8 cellular contexts compared by ENCODE assay signal in genomic region chr10:102451105-102451969, GRCh38. TPM values are rescaled to one million over a fixed set of nuclear protein-coding genes. Genes with fewer than 3 reads are reported as not detected.
DNase-seq lines count a peak whose midpoint lies in the region; ATAC-seq and TF ChIP-seq lines count a peak whose summit lies in the region.

Gene C10orf95, minus strand, starts transcription at chr10:102451543. Its CDS starts 450 bp downstream, at chr10:102451093.

- peaks cover 4% of the 10 kb centered on the region for H3K36me3 Mint-ChIP-seq in activated naive CD4-positive, alpha-beta T cell treated with anti-CD3 and anti-CD28 coated beads, Interleukin-2, amount 50 U/mL, for 24 hours
- peaks cover 25% of the 10 kb centered on the region for H3K36me3 Mint-ChIP-seq in activated CD8-positive, alpha-beta T cell treated with anti-CD3 and anti-CD28 coated beads, Interleukin-2, amount 10 ng/mL, durations not matched to agents 7 days and 5 days (ENCODE audit: low read depth)

- no peak for TF ChIP-seq CTCF in GM13977 (IDR thresholded peaks at IDR 0.05; ENCODE audit: extremely low read depth, insufficient read depth, missing control alignments)

- peak within 1 kb of the TSS; percentile 94 for H3K4me3 Mint-ChIP-seq in activated naive CD4-positive, alpha-beta T cell treated with anti-CD3 and anti-CD28 coated beads, Interleukin-2, amount 50 U/mL, for 24 hours
- H3K4me3 Mint-ChIP-seq in activated CD8-positive, alpha-beta T cell treated with anti-CD3 and anti-CD28 coated beads, Interleukin-2, amount 10 ng/mL, durations not matched to agents 7 days and 5 days: peak within 1 kb of the TSS; percentile 90

- ATAC-seq in activated CD8-positive, alpha-beta T cell treated with anti-CD3 and anti-CD28 coated beads, Interleukin-2, amount 10 ng/mL, durations not matched to agents 7 days and 5 days: no peak
- ATAC-seq in HG03457 (IDR thresholded peaks at IDR 0.05; ENCODE audit: unreplicated experiment) (no peak), HG02973 (IDR thresholded peaks at IDR 0.05; ENCODE audit: unreplicated experiment) (no peak)

- peak within 1 kb of the TSS; percentile 90 for H3K27ac Mint-ChIP-seq in activated naive CD4-positive, alpha-beta T cell treated with anti-CD3 and anti-CD28 coated beads, Interleukin-2, amount 50 U/mL, for 24 hours
- H3K27ac Mint-ChIP-seq in activated CD8-positive, alpha-beta T cell treated with anti-CD3 and anti-CD28 coated beads, Interleukin-2, amount 10 ng/mL, durations not matched to agents 7 days and 5 days: peak within 1 kb of the TSS; percentile 80

- DNase-seq in activated naive CD4-positive, alpha-beta T cell treated with anti-CD3 and anti-CD28 coated beads, Interleukin-2, amount 50 U/mL, for 16 hours: no peak
- no peak for DNase-seq in activated CD8-positive, alpha-beta T cell treated with anti-CD3 and anti-CD28 coated beads, Interleukin-2, amount 10 ng/mL, durations not matched to agents 7 days and 5 days
- DNase-seq in stimulated activated CD8-positive, alpha-beta memory T cell treated with anti-CD3 and anti-CD28 coated beads, Interleukin-4, amount 100 ng/mL, for 48 hours: peak; percentile 35
- no peak for DNase-seq in GM13977 (ENCODE audit: low spot score)

- H3K9me3 Mint-ChIP-seq in activated naive CD4-positive, alpha-beta T cell treated with anti-CD3 and anti-CD28 coated beads, Interleukin-2, amount 50 U/mL, for 24 hours: no peaks in the 10 kb centered on the region
- H3K9me3 Mint-ChIP-seq in activated CD8-positive, alpha-beta T cell treated with anti-CD3 and anti-CD28 coated beads, Interleukin-2, amount 10 ng/mL, durations not matched to agents 7 days and 5 days (ENCODE audit: insufficient read depth): no peaks in the 10 kb centered on the region

- peak within 1 kb of the TSS; percentile 93 for H3K4me3 ChIP-seq in iPS-11a (ENCODE audit: low read depth, low read length)

- peaks cover 24% of the 10 kb centered on the region for H3K4me1 Mint-ChIP-seq in activated naive CD4-positive, alpha-beta T cell treated with anti-CD3 and anti-CD28 coated beads, Interleukin-2, amount 50 U/mL, for 24 hours
- H3K4me1 Mint-ChIP-seq in activated CD8-positive, alpha-beta T cell treated with anti-CD3 and anti-CD28 coated beads, Interleukin-2, amount 10 ng/mL, durations not matched to agents 7 days and 5 days (ENCODE audit: low read depth): peaks cover 47% of the 10 kb centered on the region

- CTCF ChIA-PET in activated CD8-positive, alpha-beta T cell treated with anti-CD3 and anti-CD28 coated beads, Interleukin-2, amount 10 ng/mL, durations not matched to agents 7 days and 5 days (lab: Charles Lee): interaction anchor here (0.7 to 5.0 kb wide), 15 partner anchors 9 to 220 kb away, joined by 3 to 31 read pairs (median 6); partner anchors contain the start of genes ACTR1A, FBXL15 and NFKB2

- POLR2A ChIA-PET in activated CD8-positive, alpha-beta T cell treated with anti-CD3 and anti-CD28 coated beads, Interleukin-2, amount 10 ng/mL, durations not matched to agents 7 days and 5 days (lab: Charles Lee): interaction anchor here (0.6 to 5.7 kb wide), 13 partner anchors 10 to 126 kb away, joined by 3 to 81 read pairs (median 6); partner anchors contain the start of genes CUEDC2, FBXL15 and NFKB2

- H3K27me3 Mint-ChIP-seq in activated naive CD4-positive, alpha-beta T cell treated with anti-CD3 and anti-CD28 coated beads, Interleukin-2, amount 50 U/mL, for 24 hours: no peaks in the 10 kb centered on the region
- H3K27me3 Mint-ChIP-seq in activated CD8-positive, alpha-beta T cell treated with anti-CD3 and anti-CD28 coated beads, Interleukin-2, amount 10 ng/mL, durations not matched to agents 7 days and 5 days (ENCODE audit: low read depth): no peaks in the 10 kb centered on the region

- in situ Hi-C loops in GM13977 (cut with MboI; ENCODE audit: low pct_unique_long_range_greater_than_20kb, low sequenced_read_pairs, unreplicated experiment): no loop called here

RNA-seq across cellular contexts. Expression of gene C10orf95, which starts in this region (rescaled TPM):
- total RNA-seq in activated CD8-positive, alpha-beta T cell treated with anti-CD3 and anti-CD28 coated beads, Interleukin-2, amount 10 ng/mL, durations not matched to agents 7 days and 5 days: under 1 TPM in 1 of 2 experiments, not detected in 1; 0.32 TPM
